In the genomic region with DNA sequence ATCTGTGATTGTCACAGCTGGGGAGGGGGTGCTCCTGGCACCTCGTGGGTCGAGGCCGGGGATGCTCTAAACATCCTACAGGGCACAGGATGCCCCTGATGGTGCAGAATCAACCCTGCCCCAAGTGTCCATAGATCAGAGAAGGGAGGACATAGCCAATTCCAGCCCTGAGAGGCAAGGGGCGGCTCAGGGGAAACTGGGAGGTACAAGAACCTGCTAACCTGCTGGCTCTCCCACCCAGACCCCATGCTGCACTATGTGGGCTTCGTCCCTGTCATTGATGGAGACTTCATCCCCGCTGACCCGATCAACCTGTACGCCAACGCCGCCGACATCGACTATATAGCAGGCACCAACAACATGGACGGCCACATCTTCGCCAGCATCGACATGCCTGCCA, we compare ENCODE assay signal across 1 cellular context. TPM values are rescaled to one million over a fixed set of nuclear protein-coding genes. Genes with fewer than 3 reads are reported as not detected.
"Had no signal": no experiment of that assay in that cellular context is flagged by ENCODE, and none has a peak within 500 bp of the region (broad histone marks: within the 10 kb centered on the region; RNA-seq: fewer than 3 reads in every experiment).

No MANE protein-coding gene starts in this region.

RNA-seq across cellular contexts. Expression of gene CEL, which starts 6.7 kb away (rescaled TPM):
- polyA plus RNA-seq: immature natural killer cell had no signal
